In the genomic region with DNA sequence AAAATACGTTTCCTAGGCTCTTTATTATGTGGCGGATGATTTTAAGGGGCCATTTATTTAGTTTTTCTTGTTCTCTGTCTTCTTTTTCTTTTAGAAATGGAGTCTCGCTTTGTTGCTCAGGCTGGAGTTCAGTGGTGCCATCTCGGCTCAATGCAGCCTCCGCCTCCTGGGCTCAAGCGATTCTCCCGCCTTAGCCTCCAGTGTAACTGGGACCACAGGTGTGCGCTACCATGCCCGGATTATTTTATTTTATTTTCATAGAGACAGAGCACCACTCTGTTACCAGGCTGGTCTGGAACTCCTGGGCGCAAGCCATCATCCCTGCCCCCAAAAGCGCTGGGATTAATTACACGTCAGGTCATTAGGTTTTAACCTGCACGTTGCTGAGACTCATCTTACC, we compare ENCODE assay signal across 8 cellular contexts. TPM values are rescaled to one million over a fixed set of nuclear protein-coding genes. Genes with fewer than 3 reads are reported as not detected.
DNase-seq lines count a peak whose midpoint lies in the region; TF ChIP-seq lines count a peak whose summit lies in the region.

No MANE protein-coding gene starts in this region.

- H2AFZ ChIP-seq in SU-DHL-6 (ENCODE audit: low read depth, low read length, severe bottlenecking) = no peak overlapping the region

- H3K27me3 ChIP-seq in H7 (ENCODE audit: control insufficient read depth, insufficient read depth, low read length) = no peaks in the 10 kb centered on the region
- H3K27me3 ChIP-seq in SU-DHL-6 (ENCODE audit: low read length) = no peaks in the 10 kb centered on the region

- no peaks in the 10 kb centered on the region for H3F3A ChIP-seq in SU-DHL-6 (ENCODE audit: insufficient read depth)

- H3K4me2 ChIP-seq in SU-DHL-6 (ENCODE audit: low read depth, low read length, poor library complexity, severe bottlenecking) = peak overlapping the region; percentile 81

- H3K36me3 ChIP-seq in H7 (replicated peaks; ENCODE audit: control insufficient read depth, insufficient read depth, low read length) (no peaks in the 10 kb centered on the region), SU-DHL-6 (ENCODE audit: low read length) (no peaks in the 10 kb centered on the region)

- TF ChIP-seq CTCF in SU-DHL-6 (IDR thresholded peaks at IDR 0.05; ENCODE audit: insufficient read depth, low read length, poor library complexity, severe bottlenecking) (no peak), fibroblast of pulmonary artery (IDR thresholded peaks at IDR 0.05; ENCODE audit: low read length, missing control alignments) (no peak)

- DNase-seq in H7 (no peak), fibroblast of pulmonary artery (ENCODE audit: low read depth) (peak; percentile 47), skeletal muscle cell (ENCODE audit: low read depth) (no peak), AG08396 (ENCODE audit: low spot score) (no peak), NCI-H146 (lab: John Stamatoyannopoulos, UW) (no peak), superior temporal gyrus (ENCODE audit: extremely low spot score) (no peak), hypothalamus (lab: John Stamatoyannopoulos, UW) (no peak)

- no peaks in the 10 kb centered on the region for H3K9me2 ChIP-seq in SU-DHL-6 (replicated peaks; ENCODE audit: insufficient read depth, low read length)

- peaks cover 60% of the 10 kb centered on the region for H3K79me2 ChIP-seq in SU-DHL-6 (ENCODE audit: insufficient read depth, low read length)

- H3K4me3 ChIP-seq in H7 (ENCODE audit: insufficient read depth, low read depth, low read length) = peak overlapping the region; percentile 92
- H3K4me3 ChIP-seq in SU-DHL-6 (ENCODE audit: insufficient read depth, low read length, poor library complexity, severe bottlenecking) = peak overlapping the region; percentile 96
- peak overlapping the region; percentile 90 for H3K4me3 ChIP-seq in fibroblast of pulmonary artery (replicated peaks; ENCODE audit: low read depth, low read length)
- peak overlapping the region; percentile 77 for H3K4me3 ChIP-seq in skeletal muscle cell (ENCODE audit: low read depth, low read length)

- peak overlapping the region; percentile 98 for H3K9ac ChIP-seq in SU-DHL-6 (ENCODE audit: low read length)

- no peaks in the 10 kb centered on the region for H3K9me3 ChIP-seq in SU-DHL-6 (ENCODE audit: insufficient read depth, low read length)

- peak overlapping the region; percentile 74 for H3K27ac ChIP-seq in SU-DHL-6 (ENCODE audit: low read depth, low read length)

- H4K20me1 ChIP-seq in SU-DHL-6 (ENCODE audit: low read depth, low read length) = peaks cover 5% of the 10 kb centered on the region; the same call in 1 of the 2 replicates

RNA-seq across cellular contexts. Expression of gene MTHFD1L, which starts 1.6 kb away (rescaled TPM):
- total RNA-seq in H7 (2014; rRNA removed; shearing (Covaris generic)) = 42.9 and 46.0 TPM in 2 replicates
